ENCODE assay signal across 19 cellular contexts in genomic region chr15:27254016-27254415, GRCh38.
"Had no signal": no experiment of that assay in that cellular context is flagged by ENCODE, and none has a peak within 500 bp of the region (broad histone marks: within the 10 kb centered on the region; RNA-seq: fewer than 3 reads in every experiment).

No MANE protein-coding gene starts in this region.

- H3K4me3 ChIP-seq: MG63 had no signal

- H3K4me2 ChIP-seq: SK-N-SH had no signal

- DNase-seq: KBM-7, MG63, NCI-H1092, NCI-H1105 treated with DMSO at 0.1 percent for 48 hours, NCI-H1436, NCI-H187, NCI-H2029, NCI-H2081 treated with DMSO at 0.1 percent for 48 hours, NCI-H2171, NCI-H226, NCI-H446, NCI-H510A, NCI-H524 treated with DMSO at 0.1 percent for 48 hours, NCI-H69, NCI-H774, Right ventricle myocardium superior, RPMI8226, SK-N-SH, SW 1271 had no signal

- H3K9ac ChIP-seq: SK-N-SH had no signal

- H3K27me3 ChIP-seq: MG63 had no signal

- H3K36me3 ChIP-seq: MG63 had no signal
